Comparison of ENCODE assay signal across 15 cellular contexts in genomic region chr18:55794288-55795052, GRCh38.
DNase-seq lines count a peak whose midpoint lies in the region; ATAC-seq, FAIRE-seq and TF ChIP-seq lines count a peak whose summit lies in the region.
"Had no signal": no experiment of that assay in that cellular context is flagged by ENCODE, and none has a peak within 500 bp of the region (broad histone marks: within the 10 kb centered on the region; RNA-seq: fewer than 3 reads in every experiment).

No MANE protein-coding gene starts in this region.

- intact Hi-C loops in left ventricle myocardium inferior (cut with micrococcal nuclease) (no loop called here), gastrocnemius medialis (cut with DNase I; ENCODE audit: low total_unique reads) (no loop called here)
- intact Hi-C loops in activated CD4-positive, alpha-beta memory T cell treated with anti-CD3 and anti-CD28 coated beads for 36 hours (cut with micrococcal nuclease): no loop called here

- H2AFZ ChIP-seq in astrocyte (ENCODE audit: low read depth, low read length): peak overlapping the region; percentile 26

- H3K4me3 Mint-ChIP-seq in astrocyte (ENCODE audit: unreplicated experiment): no peak overlapping the region
- H3K4me3 Mint-ChIP-seq in activated CD4-positive, alpha-beta memory T cell treated with anti-CD3 and anti-CD28 coated beads for 36 hours: no peak overlapping the region

- DNase-seq in D721Med (ENCODE audit: insufficient read length, low spot score) (no peak), astrocyte (ENCODE audit: low read depth) (peak; percentile 49), left ventricle myocardium inferior (no peak), gastrocnemius medialis (no peak), NCI-H2107 (lab: John Stamatoyannopoulos, UW) (no peak), midbrain (lab: John Stamatoyannopoulos, UW) (no peak), NCI-H524 treated with DMSO at 0.1 percent for 48 hours (lab: John Stamatoyannopoulos, UW) (no peak)
- no peak for DNase-seq in activated CD4-positive, alpha-beta memory T cell treated with anti-CD3 and anti-CD28 coated beads for 36 hours
- DNase-seq: activated naive CD4-positive, alpha-beta T cell treated with Interleukin-2 at 50 U/mL for 16 hours; C1 segment of cervical spinal cord; NCI-H748 treated with DMSO at 0.1 percent for 48 hours; SHP77 treated with DMSO at 0.1 percent for 48 hours; transverse colon had no signal

- no peaks in the 10 kb centered on the region for H3K36me3 ChIP-seq in astrocyte (ENCODE audit: insufficient read depth, low read length)
- H3K36me3 ChIP-seq in left ventricle myocardium inferior: no peaks in the 10 kb centered on the region
- no peaks in the 10 kb centered on the region for H3K36me3 ChIP-seq in gastrocnemius medialis
- H3K36me3 ChIP-seq: cardiac muscle cell, transverse colon had no signal

- H3K27me3 Mint-ChIP-seq in astrocyte (ENCODE audit: low read depth, unreplicated experiment): no peaks in the 10 kb centered on the region
- no peaks in the 10 kb centered on the region for H3K27me3 Mint-ChIP-seq in activated CD4-positive, alpha-beta memory T cell treated with anti-CD3 and anti-CD28 coated beads for 36 hours

- H3K27me3 ChIP-seq in astrocyte (ENCODE audit: insufficient read depth, low read length) (no peaks in the 10 kb centered on the region), left ventricle myocardium inferior (ENCODE audit: low read depth) (no peaks in the 10 kb centered on the region), gastrocnemius medialis (no peaks in the 10 kb centered on the region)
- H3K27me3 ChIP-seq: cardiac muscle cell, transverse colon had no signal

- no peak overlapping the region for H3K27ac Mint-ChIP-seq in astrocyte (ENCODE audit: unreplicated experiment)
- H3K27ac Mint-ChIP-seq in activated CD4-positive, alpha-beta memory T cell treated with anti-CD3 and anti-CD28 coated beads for 36 hours: no peak overlapping the region

- peaks cover 23% of the 10 kb centered on the region for H3K4me1 Mint-ChIP-seq in astrocyte (ENCODE audit: low read depth, unreplicated experiment)
- no peaks in the 10 kb centered on the region for H3K4me1 Mint-ChIP-seq in activated CD4-positive, alpha-beta memory T cell treated with anti-CD3 and anti-CD28 coated beads for 36 hours (ENCODE audit: low read depth)

- FAIRE-seq in D721Med (lab: Jason Lieb, UNC) (peak; percentile 95), astrocyte (lab: Jason Lieb, UNC) (peak; percentile 52)
- FAIRE-seq: GM12891 had no signal

- H3K9me3 ChIP-seq in astrocyte (ENCODE audit: insufficient read depth, low read depth, low read length) (no peaks in the 10 kb centered on the region), left ventricle myocardium inferior (replicated peaks) (peaks cover 9% of the 10 kb centered on the region), gastrocnemius medialis (no peaks in the 10 kb centered on the region)
- H3K9me3 ChIP-seq: transverse colon had no signal

- H3K79me2 ChIP-seq in astrocyte (ENCODE audit: insufficient read depth, low read length): no peaks in the 10 kb centered on the region

- no peaks in the 10 kb centered on the region for H3K36me3 Mint-ChIP-seq in astrocyte (ENCODE audit: low read depth, unreplicated experiment)
- H3K36me3 Mint-ChIP-seq in activated CD4-positive, alpha-beta memory T cell treated with anti-CD3 and anti-CD28 coated beads for 36 hours: no peaks in the 10 kb centered on the region

- TF ChIP-seq CTCF in D721Med (IDR thresholded peaks at IDR 0.05; ENCODE audit: insufficient read depth, missing control alignments) (no peak), astrocyte (IDR thresholded peaks at IDR 0.05; ENCODE audit: insufficient read depth, low read depth, low read length) (no peak), left ventricle myocardium inferior (IDR thresholded peaks at IDR 0.05; ENCODE audit: borderline replicate concordance) (no peak), gastrocnemius medialis (IDR thresholded peaks at IDR 0.05 in 4 of 5, conservative IDR thresholded peaks at IDR 0.05 in 1 of 5) (no peak)

- no peak for TF ChIP-seq POLR2A in gastrocnemius medialis (IDR thresholded peaks at IDR 0.05)

- no peak overlapping the region for H3K9ac ChIP-seq in astrocyte (ENCODE audit: low read length)

- no peak overlapping the region for H3K4me2 ChIP-seq in astrocyte (ENCODE audit: low read length)

- H4K20me1 ChIP-seq in astrocyte (ENCODE audit: insufficient read depth, low read length): no peaks in the 10 kb centered on the region

- H3K4me1 ChIP-seq in astrocyte (ENCODE audit: insufficient read depth, low read length): peaks cover 15% of the 10 kb centered on the region
- peaks cover 9% of the 10 kb centered on the region for H3K4me1 ChIP-seq in left ventricle myocardium inferior
- no peaks in the 10 kb centered on the region for H3K4me1 ChIP-seq in gastrocnemius medialis
- H3K4me1 ChIP-seq: transverse colon had no signal

- H3K4me3 ChIP-seq in astrocyte (ENCODE audit: insufficient read depth, low read depth, low read length) (no peak overlapping the region), left ventricle myocardium inferior (peak overlapping the region; percentile 38), gastrocnemius medialis (peak overlapping the region; percentile 25 to 38 (median 26))
- H3K4me3 ChIP-seq: cardiac muscle cell, transverse colon had no signal

- CTCF ChIA-PET in activated CD4-positive, alpha-beta memory T cell treated with anti-CD3 and anti-CD28 coated beads for 36 hours (lab: Charles Lee): no interaction called here

- no peak overlapping the region for H3K27ac ChIP-seq in astrocyte (ENCODE audit: low read depth, low read length)
- H3K27ac ChIP-seq in left ventricle myocardium inferior (replicated peaks): peak overlapping the region; percentile 73
- H3K27ac ChIP-seq in gastrocnemius medialis: peak overlapping the region; percentile 54 to 69 (median 66)
- H3K27ac ChIP-seq: cardiac muscle cell had no signal

- ATAC-seq in gastrocnemius medialis: no peak

- POLR2A ChIA-PET in activated CD4-positive, alpha-beta memory T cell treated with anti-CD3 and anti-CD28 coated beads for 36 hours (lab: Charles Lee): no interaction called here

- H3K9me3 Mint-ChIP-seq in astrocyte (ENCODE audit: unreplicated experiment): peaks cover 2% of the 10 kb centered on the region
- H3K9me3 Mint-ChIP-seq in activated CD4-positive, alpha-beta memory T cell treated with anti-CD3 and anti-CD28 coated beads for 36 hours: peaks cover 5% of the 10 kb centered on the region

- in situ Hi-C loops in gastrocnemius medialis (cut with MboI; ENCODE audit: low sequenced_read_pairs in 4 of 4): loop anchor here in 2 of 4 donors (25.0 kb wide), 2 partner anchors 382 to 557 kb away; no protein-coding TSS in a partner anchor
